23 cellular contexts compared by ENCODE assay signal in genomic region chr12:42370013-42370412, GRCh38. TPM values are rescaled to one million over a fixed set of nuclear protein-coding genes. Genes with fewer than 3 reads are reported as not detected.
DNase-seq lines count a peak whose midpoint lies in the region; ATAC-seq and TF ChIP-seq lines count a peak whose summit lies in the region.
"Had no signal": no experiment of that assay in that cellular context is flagged by ENCODE, and none has a peak within 500 bp of the region (broad histone marks: within the 10 kb centered on the region; RNA-seq: fewer than 3 reads in every experiment).

No MANE protein-coding gene starts in this region.

- intact Hi-C loops in PC-3 (cut with micrococcal nuclease), result no loop called here

- DNase-seq in GM23338 (ENCODE audit: low spot score) (peak; percentile 60), WTC11 (ENCODE audit: low spot score) (no peak), iPS DF 19.7 (ENCODE audit: low read depth, low spot score) (peak; percentile 45), PC-3 (no peak)
- DNase-seq in naive thymus-derived CD8-positive, alpha-beta T cell, result no peak
- no peak for DNase-seq in stimulated activated CD4-positive, alpha-beta T cell treated with anti-CD3 and anti-CD28 coated beads, Interleukin-4, amount 100 ng/mL, for 1 hour
- DNase-seq: Caco-2; CD4-positive, alpha-beta T cell; DMS 273 treated with DMSO at 0.1 percent for 48 hours; DMS79 treated with DMSO at 0.1 percent for 48 hours; GM23248; KG1; NCI-H1092 treated with DMSO at 0.1 percent for 48 hours; NCI-H1436 treated with DMSO at 0.1 percent for 48 hours; NCI-H2029; NCI-H226; NCI-H510A treated with DMSO at 0.1 percent for 48 hours; NCI-H774; SJCRH30 had no signal

- CTCF ChIA-PET in WTC11 (lab: Charles Lee), result interaction anchor here (0.8 to 1.6 kb wide), 2 partner anchors 74 to 339 kb away, joined by 3 read pairs; no protein-coding TSS in a partner anchor
- CTCF ChIA-PET in PC-3 (lab: Charles Lee), result no interaction called here

- peak overlapping the region; percentile 25 for H3K4me3 Mint-ChIP-seq in GM23338
- H3K4me3 Mint-ChIP-seq in WTC11, result peak overlapping the region; percentile 42
- H3K4me3 Mint-ChIP-seq in naive thymus-derived CD8-positive, alpha-beta T cell, result no peak overlapping the region
- H3K4me3 Mint-ChIP-seq: CD4-positive, alpha-beta T cell had no signal

- no TSS peak for BruUV-seq in PC-3 (replicated peaks; lab: Mats Ljungman, UMichigan)

- H3K9me3 ChIP-seq in HUES48 (ENCODE audit: control insufficient read depth, insufficient read depth, low read length), result no peaks in the 10 kb centered on the region
- H3K9me3 ChIP-seq in PC-3 (ENCODE audit: low read length), result no peaks in the 10 kb centered on the region
- H3K9me3 ChIP-seq: BLaER1, Caco-2, SJCRH30 had no signal

- H3K27me3 ChIP-seq in GM23338 (ENCODE audit: insufficient read depth) (no peaks in the 10 kb centered on the region), HUES48 (ENCODE audit: control insufficient read depth, insufficient read depth, low read length) (no peaks in the 10 kb centered on the region), PC-3 (ENCODE audit: low read length) (no peaks in the 10 kb centered on the region)
- H3K27me3 ChIP-seq: BLaER1, SJCRH30 had no signal

- H3K27me3 Mint-ChIP-seq in GM23338 (ENCODE audit: insufficient read depth, low read depth, poor library complexity) (no peaks in the 10 kb centered on the region), WTC11 (ENCODE audit: low read depth) (no peaks in the 10 kb centered on the region)
- H3K27me3 Mint-ChIP-seq in naive thymus-derived CD8-positive, alpha-beta T cell, result no peaks in the 10 kb centered on the region
- H3K27me3 Mint-ChIP-seq: CD4-positive, alpha-beta T cell had no signal

- H3K9ac ChIP-seq in HUES48 (ENCODE audit: low read depth, low read length) (no peak overlapping the region), PC-3 (ENCODE audit: low read length) (no peak overlapping the region)
- H3K9ac ChIP-seq: BLaER1, GM23248 had no signal

- H4K20me1 ChIP-seq in GM23338 (replicated peaks; ENCODE audit: insufficient read depth) (no peaks in the 10 kb centered on the region; the same call in 1 of the 2 replicates), PC-3 (ENCODE audit: low read length) (no peaks in the 10 kb centered on the region)

- peaks cover 8% of the 10 kb centered on the region; the same call in 1 of the 3 replicates for H3K9me3 Mint-ChIP-seq in GM23338
- H3K9me3 Mint-ChIP-seq in WTC11, result no peaks in the 10 kb centered on the region
- no peaks in the 10 kb centered on the region for H3K9me3 Mint-ChIP-seq in naive thymus-derived CD8-positive, alpha-beta T cell
- H3K9me3 Mint-ChIP-seq: CD4-positive, alpha-beta T cell had no signal

- H3K4me1 Mint-ChIP-seq in GM23338, result peaks cover 49% of the 10 kb centered on the region
- H3K4me1 Mint-ChIP-seq in WTC11, result peaks cover 60% of the 10 kb centered on the region
- H3K4me1 Mint-ChIP-seq in naive thymus-derived CD8-positive, alpha-beta T cell, result peaks cover 4 to 29% (median 19%) of the 10 kb centered on the region in 4 donors

- H3K36me3 ChIP-seq in GM23338 (ENCODE audit: insufficient read depth), result no peaks in the 10 kb centered on the region
- H3K36me3 ChIP-seq in HUES48 (ENCODE audit: control insufficient read depth, insufficient read depth, low read length), result peaks cover 3% of the 10 kb centered on the region; the same call in 1 of the 2 replicates
- H3K36me3 ChIP-seq in PC-3 (ENCODE audit: low read depth, low read length), result no peaks in the 10 kb centered on the region

- no peaks in the 10 kb centered on the region for H3F3A ChIP-seq in GM23338 (replicated peaks; ENCODE audit: low read depth)
- no peaks in the 10 kb centered on the region for H3F3A ChIP-seq in PC-3 (ENCODE audit: low read length, unreplicated experiment)

- H3K4me3 ChIP-seq in GM23338 (peak overlapping the region; percentile 29; the same call in 1 of the 2 replicates), HUES48 (ENCODE audit: low read depth, low read length) (0 out of 2 replicates have a peak overlapping the region, but pooled peaks have one; percentile 9), PC-3 (ENCODE audit: low read length) (no peak overlapping the region)
- H3K4me3 ChIP-seq: BLaER1, GM12878, GM23248, SJCRH30 had no signal

- peak overlapping the region; percentile 53 for H3K27ac ChIP-seq in GM23338 (ENCODE audit: low read depth)
- peak overlapping the region; percentile 62 for H3K27ac ChIP-seq in HUES48 (ENCODE audit: low read depth, low read length)
- no peak overlapping the region for H3K27ac ChIP-seq in PC-3 (ENCODE audit: low read length)
- H3K27ac ChIP-seq: BLaER1, GM23248, SJCRH30 had no signal

- H3K79me2 ChIP-seq in GM23338 (replicated peaks; ENCODE audit: insufficient read depth) (peaks cover 26% of the 10 kb centered on the region), PC-3 (ENCODE audit: low read length) (peaks cover 8% of the 10 kb centered on the region; the same call in 1 of the 2 replicates)

- H2AFZ ChIP-seq in GM23338 (no peak overlapping the region), PC-3 (ENCODE audit: low read length) (no peak overlapping the region)
- H2AFZ ChIP-seq: GM23248 had no signal

- H3K36me3 Mint-ChIP-seq in GM23338 (ENCODE audit: low read depth) (peaks cover 9% of the 10 kb centered on the region; the same call in 2 of the 3 replicates), WTC11 (no peaks in the 10 kb centered on the region; the same call in 1 of the 2 replicates)
- peaks cover 0 to 30% (median 0%) of the 10 kb centered on the region in 3 donors for H3K36me3 Mint-ChIP-seq in naive thymus-derived CD8-positive, alpha-beta T cell

- H3K9me2 ChIP-seq in GM23338 (ENCODE audit: insufficient read depth), result no peaks in the 10 kb centered on the region
- H3K9me2 ChIP-seq in PC-3 (replicated peaks; ENCODE audit: low read length), result no peaks in the 10 kb centered on the region

- POLR2A ChIA-PET in WTC11 (lab: Charles Lee), result no interaction called here
- POLR2A ChIA-PET in naive thymus-derived CD8-positive, alpha-beta T cell (lab: Charles Lee), result no interaction called here
- POLR2A ChIA-PET in PC-3 (lab: Charles Lee; ENCODE audit: unreplicated experiment), result no interaction called here

- H3K27ac Mint-ChIP-seq in GM23338 (peak overlapping the region; percentile 96), WTC11 (peak overlapping the region; percentile 76)
- H3K27ac Mint-ChIP-seq in naive thymus-derived CD8-positive, alpha-beta T cell, result peak overlapping the region in 3 of 10 donors; percentile 0 to 54 (median 49)
- H3K27ac Mint-ChIP-seq: CD4-positive, alpha-beta T cell had no signal

- peak; percentile 79 for ATAC-seq in GM23338
- ATAC-seq in WTC11, result peak; percentile 73
- ATAC-seq in HG03469 (IDR thresholded peaks at IDR 0.05; ENCODE audit: unreplicated experiment), result no peak
- ATAC-seq in naive thymus-derived CD8-positive, alpha-beta T cell, result no peak
- no peak for ATAC-seq in PC-3
- ATAC-seq: GM12878 had no signal

- H3K4me2 ChIP-seq in GM23338 (peak overlapping the region; percentile 60), PC-3 (ENCODE audit: low read length) (no peak overlapping the region)
- H3K4me2 ChIP-seq: BLaER1 had no signal

- peaks cover 38% of the 10 kb centered on the region for H3K4me1 ChIP-seq in GM23338 (ENCODE audit: insufficient read depth)
- H3K4me1 ChIP-seq in HUES48 (ENCODE audit: control insufficient read depth, insufficient read depth, low read length), result peaks cover 41% of the 10 kb centered on the region
- no peaks in the 10 kb centered on the region for H3K4me1 ChIP-seq in PC-3 (ENCODE audit: insufficient read depth, low read length)
- H3K4me1 ChIP-seq: BLaER1, Caco-2, SJCRH30 had no signal

- TF ChIP-seq CTCF in GM23338 (conservative IDR thresholded peaks at IDR 0.05; ENCODE audit: low read depth in 2 of 2) (no peak), WTC11 (IDR thresholded peaks at IDR 0.05) (no peak), PC-3 (conservative IDR thresholded peaks at IDR 0.05; ENCODE audit: low read depth, low read length) (no peak)

TF ChIP-seq in GM23338, 12 proteins besides CTCF, POLR2A, EP300 and RAD21:
- TF ChIP-seq NANOG (IDR thresholded peaks at IDR 0.05; ENCODE audit: borderline replicate concordance) (peak; percentile 44; the same call in 1 of the 2 replicates), EZH2phosphoT487 (IDR thresholded peaks at IDR 0.05; ENCODE audit: unreplicated experiment) (no peak), JUNB (IDR thresholded peaks at IDR 0.05; ENCODE audit: unreplicated experiment) (no peak), ZNF114 (CRISPR knock-in tag; IDR thresholded peaks at IDR 0.05) (no peak), POLR2AphosphoS5 (IDR thresholded peaks at IDR 0.05; ENCODE audit: low read depth) (no peak)
TF ChIP-seq in GM23338: peak in this region for 1.

TF ChIP-seq in WTC11, 78 proteins besides CTCF, POLR2A, EP300 and RAD21:
- TF ChIP-seq, protein P1, sequence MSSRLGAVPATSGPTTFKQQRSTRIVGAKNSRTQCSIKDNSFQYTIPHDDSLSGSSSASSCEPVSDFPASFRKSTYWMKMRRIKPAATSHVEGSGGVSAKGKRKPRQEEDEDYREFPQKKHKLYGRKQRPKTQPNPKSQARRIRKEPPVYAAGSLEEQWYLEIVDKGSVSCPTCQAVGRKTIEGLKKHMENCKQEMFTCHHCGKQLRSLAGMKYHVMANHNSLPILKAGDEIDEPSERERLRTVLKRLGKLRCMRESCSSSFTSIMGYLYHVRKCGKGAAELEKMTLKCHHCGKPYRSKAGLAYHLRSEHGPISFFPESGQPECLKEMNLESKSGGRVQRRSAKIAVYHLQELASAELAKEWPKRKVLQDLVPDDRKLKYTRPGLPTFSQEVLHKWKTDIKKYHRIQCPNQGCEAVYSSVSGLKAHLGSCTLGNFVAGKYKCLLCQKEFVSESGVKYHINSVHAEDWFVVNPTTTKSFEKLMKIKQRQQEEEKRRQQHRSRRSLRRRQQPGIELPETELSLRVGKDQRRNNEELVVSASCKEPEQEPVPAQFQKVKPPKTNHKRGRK (CRISPR knock-in tag; IDR thresholded peaks at IDR 0.05; ENCODE audit: borderline replicate concordance), result no peak
TF ChIP-seq in WTC11: peak in this region for 0.

RNA-seq across cellular contexts. Expression of gene PPHLN1, which starts 44.0 kb away (rescaled TPM):
- 69.6 and 93.0 TPM in 2 replicates for total RNA-seq in GM23338 (2014; rRNA removed; shearing (Covaris generic))
- 90.0 and 103 TPM in 2 replicates for polyA plus RNA-seq in GM23338 (2016; fragmentation: Nextera tagmentation; extraction: Ambion mirVana)
- total RNA-seq in WTC11 (2021) (61.1 to 64.6 TPM (median 61.7 TPM) in 3 replicates), PC-3 (2014; rRNA removed) (67.6 and 82.0 TPM in 2 replicates)
- total RNA-seq in naive thymus-derived CD8-positive, alpha-beta T cell, result 100 to 1,000 TPM; 107 to 111 TPM
- polyA plus RNA-seq in naive thymus-derived CD8-positive, alpha-beta T cell, result 100 to 1,000 TPM; 152 to 178 (median 155) TPM

RNA-seq across cellular contexts. Expression of gene ZCRB1, which starts 44.1 kb away (rescaled TPM):
- 18.1 and 24.7 TPM in 2 replicates for total RNA-seq in GM23338 (2014; rRNA removed; shearing (Covaris generic))
- polyA plus RNA-seq in GM23338 (2016; fragmentation: Nextera tagmentation; extraction: Ambion mirVana), result 249 and 256 TPM in 2 replicates
- total RNA-seq in WTC11 (2021) (58.3 to 66.5 TPM (median 64.3 TPM) in 3 replicates), PC-3 (2014; rRNA removed) (29.7 and 33.9 TPM in 2 replicates)
- 10 to 100 TPM; 29.6 to 33.5 TPM for total RNA-seq in naive thymus-derived CD8-positive, alpha-beta T cell
- polyA plus RNA-seq in naive thymus-derived CD8-positive, alpha-beta T cell, result 10 to 100 TPM; 67.7 to 80.4 (median 74.0) TPM

Comparison
In these comparisons a context has a peak if more than half of its experiments do, and no peak if none do; other contexts are left out.
1. ATAC-seq: peak in GM23338 (single experiment) and WTC11 (single experiment); none in HG03469 (single experiment), naive thymus-derived CD8-positive, alpha-beta T cell (0 of 2) and PC-3 (single experiment).
2. DNase-seq: peak in GM23338 (single experiment) and iPS DF 19.7 (single experiment); none in WTC11 (single experiment), naive thymus-derived CD8-positive, alpha-beta T cell (0 of 10), PC-3 (single experiment) and stimulated activated CD4-positive, alpha-beta T cell treated with anti-CD3 and anti-CD28 coated beads, Interleukin-4, amount 100 ng/mL, for 1 hour (single experiment).
3. H3K4me3 Mint-ChIP-seq: peak in GM23338 (single experiment) and WTC11 (single experiment); none in naive thymus-derived CD8-positive, alpha-beta T cell (0 of 10).